13 cellular contexts compared by ENCODE assay signal in genomic region chr15:42215854-42216829, GRCh38.
DNase-seq lines count a peak whose midpoint lies in the region; ATAC-seq and TF ChIP-seq lines count a peak whose summit lies in the region.
"Had no signal": no experiment of that assay in that cellular context is flagged by ENCODE, and none has a peak within 500 bp of the region (broad histone marks: within the 10 kb centered on the region; RNA-seq: fewer than 3 reads in every experiment).

No MANE protein-coding gene starts in this region.

- DNase-seq in GM13977 (ENCODE audit: low spot score) (no peak), fibroblast of peridontal ligament (ENCODE audit: extremely low read depth) (peak; percentile 5), DMS153 treated with DMSO at 0.1 percent for 48 hours (lab: John Stamatoyannopoulos, UW; ENCODE audit: unreplicated experiment) (no peak), NCI-H345 treated with DMSO at 0.1 percent for 48 hours (lab: John Stamatoyannopoulos, UW; ENCODE audit: unreplicated experiment) (no peak)
- DNase-seq in activated effector memory CD4-positive, alpha-beta T cell treated with Interleukin-2 at 50 U/mL for 16 hours: no peak
- DNase-seq: body of pancreas; esophagus squamous epithelium; kidney glomerular epithelial cell; NCI-H2029 treated with DMSO at 0.1 percent for 48 hours; stimulated activated CD8-positive, alpha-beta memory T cell treated with anti-CD3 and anti-CD28 coated beads, Interleukin-4, amount 100 ng/mL, for 48 hours had no signal

- peak; percentile 28 for TF ChIP-seq CTCF in C4-2B (conservative IDR thresholded peaks at IDR 0.05)
- TF ChIP-seq CTCF in GM13977 (IDR thresholded peaks at IDR 0.05; ENCODE audit: extremely low read depth, insufficient read depth, missing control alignments): peak; percentile 17

- in situ Hi-C loops in GM13977 (cut with MboI; ENCODE audit: low pct_unique_long_range_greater_than_20kb, low sequenced_read_pairs, unreplicated experiment): no loop called here

- no peak overlapping the region for H3K27ac ChIP-seq in C4-2B
- H3K27ac ChIP-seq: body of pancreas, esophagus squamous epithelium had no signal

- ATAC-seq in SK-N-SH treated with all-trans-retinoic acid at 6 μM for 48 hours (peak; percentile 59), HG02798 (IDR thresholded peaks at IDR 0.05; ENCODE audit: poor library complexity, unreplicated experiment) (no peak)
- ATAC-seq: body of pancreas had no signal

TF ChIP-seq in SK-N-SH treated with all-trans-retinoic acid at 6 μM for 48 hours, 23 proteins besides CTCF, POLR2A, EP300 and RAD21:
- TF ChIP-seq ZNF8 (CRISPR knock-in tag; IDR thresholded peaks at IDR 0.05) (no peak), ZFP30 (CRISPR knock-in tag; IDR thresholded peaks at IDR 0.05) (no peak), TCF4 (CRISPR knock-in tag; IDR thresholded peaks at IDR 0.05; ENCODE audit: borderline replicate concordance) (no peak), ZNF70 (CRISPR knock-in tag; IDR thresholded peaks at IDR 0.05) (no peak), OSR1 (CRISPR knock-in tag; IDR thresholded peaks at IDR 0.05) (no peak), CREB5 (CRISPR knock-in tag; IDR thresholded peaks at IDR 0.05; ENCODE audit: low read depth) (no peak), ZNF565 (CRISPR knock-in tag; conservative IDR thresholded peaks at IDR 0.05; ENCODE audit: low read depth) (no peak), ESRRG (CRISPR knock-in tag; IDR thresholded peaks at IDR 0.05) (no peak), RARB (CRISPR knock-in tag; IDR thresholded peaks at IDR 0.05) (no peak), CSDC2 (CRISPR knock-in tag; IDR thresholded peaks at IDR 0.05) (no peak), BACH2 (CRISPR knock-in tag; IDR thresholded peaks at IDR 0.05; ENCODE audit: borderline replicate concordance) (no peak), ZFP3 (CRISPR knock-in tag; IDR thresholded peaks at IDR 0.05) (no peak), ISL1 (CRISPR knock-in tag; IDR thresholded peaks at IDR 0.05) (no peak), TOX (CRISPR knock-in tag; IDR thresholded peaks at IDR 0.05; ENCODE audit: borderline replicate concordance) (no peak), POU6F1 (CRISPR knock-in tag; IDR thresholded peaks at IDR 0.05; ENCODE audit: borderline replicate concordance, low read depth) (no peak)
TF ChIP-seq in SK-N-SH treated with all-trans-retinoic acid at 6 μM for 48 hours: peak in this region for 0.
